Comparison of ENCODE assay signal across 17 cellular contexts in genomic region chr10:100886099-100886498, GRCh38. TPM values are rescaled to one million over a fixed set of nuclear protein-coding genes. Genes with fewer than 3 reads are reported as not detected.
DNase-seq lines count a peak whose midpoint lies in the region; ATAC-seq and TF ChIP-seq lines count a peak whose summit lies in the region.
"Had no signal": no experiment of that assay in that cellular context is flagged by ENCODE, and none has a peak within 500 bp of the region (broad histone marks: within the 10 kb centered on the region; RNA-seq: fewer than 3 reads in every experiment).

No MANE protein-coding gene starts in this region.

- peak overlapping the region; percentile 91 to 97 (median 94) for H3K27ac Mint-ChIP-seq in nephron
- no peak overlapping the region for H3K27ac Mint-ChIP-seq in Calu3 (ENCODE audit: unreplicated experiment)
- no peak overlapping the region for H3K27ac Mint-ChIP-seq in type B pancreatic cell

- H3K4me3 ChIP-seq in left ventricle myocardium inferior = no peak overlapping the region
- H3K4me3 ChIP-seq in heart left ventricle = no peak overlapping the region
- no peak overlapping the region for H3K4me3 ChIP-seq in uterus
- H3K4me3 ChIP-seq: A549 had no signal

- WGBS in heart left ventricle, 4 donors = 94 to 96% (median 94%) methylated on average over 3 of the region's 3 CpGs

- H3K27ac ChIP-seq in left ventricle myocardium inferior (replicated peaks) = peak overlapping the region; percentile 73
- H3K27ac ChIP-seq in heart left ventricle = peak overlapping the region in 6 of 12 donors; percentile 27 to 69 (median 61)
- H3K27ac ChIP-seq in epithelial cell of prostate = no peak overlapping the region
- peak overlapping the region; percentile 82 to 91 for H3K27ac ChIP-seq in uterus
- H3K27ac ChIP-seq: A549, C4-2B, HL-60 had no signal

- DNase-seq in left ventricle myocardium inferior (no peak), heart left ventricle (no peak), epithelial cell of prostate (ENCODE audit: low read depth, low spot score) (peak; percentile 43), uterus (peak in 1 of 2 donors; percentile 52), NOMO-1 treated with dmso at 0.1 percent for 144 hours (lab: John Stamatoyannopoulos, UW; ENCODE audit: unreplicated experiment) (no peak), Calu3 (no peak), type B pancreatic cell (ENCODE audit: extremely low spot score, unreplicated experiment) (no peak)
- DNase-seq: MV-4-11, NCI-H1417 treated with DMSO at 0.1 percent for 48 hours, NCI-H2029, NCI-H2171, NCI-H446, NCI-H69 had no signal

- H3K4me3 Mint-ChIP-seq in nephron (peak overlapping the region in 1 of 3 experiments; percentile 52), Calu3 (ENCODE audit: low read depth, unreplicated experiment) (no peak overlapping the region), type B pancreatic cell (no peak overlapping the region)

- intact Hi-C loops in left ventricle myocardium inferior (cut with micrococcal nuclease) = no loop called here
- intact Hi-C loops in heart left ventricle (cut with DNase I) = loop anchor here in 1 of 10 donors (5.0 kb wide), 1 partner anchor 544 kb away; no protein-coding TSS in a partner anchor
- intact Hi-C loops in uterus (cut with DNase I; ENCODE audit: low total_unique reads) = no loop called here
- intact Hi-C loops in Calu3 (cut with micrococcal nuclease; ENCODE audit: unreplicated experiment) = no loop called here

- ATAC-seq in heart left ventricle = no peak
- ATAC-seq: A549 had no signal

- TF ChIP-seq CTCF in left ventricle myocardium inferior (IDR thresholded peaks at IDR 0.05; ENCODE audit: borderline replicate concordance) = no peak
- no peak for TF ChIP-seq CTCF in heart left ventricle (IDR thresholded peaks at IDR 0.05)
- no peak for TF ChIP-seq CTCF in nephron (IDR thresholded peaks at IDR 0.05; ENCODE audit: unreplicated experiment in 3 of 3)
- no peak for TF ChIP-seq CTCF in uterus (IDR thresholded peaks at IDR 0.05)
- no peak for TF ChIP-seq CTCF in Calu3 (IDR thresholded peaks at IDR 0.05; ENCODE audit: unreplicated experiment)
- TF ChIP-seq CTCF in type B pancreatic cell (conservative IDR thresholded peaks at IDR 0.05) = no peak

- H3K4me1 Mint-ChIP-seq in nephron = peaks cover 88% of the 10 kb centered on the region
- no peaks in the 10 kb centered on the region for H3K4me1 Mint-ChIP-seq in Calu3 (ENCODE audit: low read depth, unreplicated experiment)
- peaks cover 54% of the 10 kb centered on the region for H3K4me1 Mint-ChIP-seq in type B pancreatic cell (ENCODE audit: unreplicated experiment)

- peaks cover 23% of the 10 kb centered on the region for H3K4me1 ChIP-seq in left ventricle myocardium inferior
- peaks cover 0 to 25% (median 0%) of the 10 kb centered on the region in 12 donors for H3K4me1 ChIP-seq in heart left ventricle
- H3K4me1 ChIP-seq in uterus = peaks cover 4 to 12% of the 10 kb centered on the region in 2 donors

- no peaks in the 10 kb centered on the region for H3K9me3 ChIP-seq in left ventricle myocardium inferior (replicated peaks)
- H3K9me3 ChIP-seq in heart left ventricle = no peaks in the 10 kb centered on the region
- H3K9me3 ChIP-seq in uterus = no peaks in the 10 kb centered on the region
- H3K9me3 ChIP-seq: A549 had no signal

- TF ChIP-seq POLR2A in heart left ventricle (IDR thresholded peaks at IDR 0.05) (no peak), uterus (IDR thresholded peaks at IDR 0.05) (no peak)

- H3K36me3 ChIP-seq in left ventricle myocardium inferior (no peaks in the 10 kb centered on the region), heart left ventricle (no peaks in the 10 kb centered on the region), uterus (no peaks in the 10 kb centered on the region)

- H3K27me3 ChIP-seq in left ventricle myocardium inferior (ENCODE audit: low read depth) (peaks cover 45% of the 10 kb centered on the region), heart left ventricle (peaks cover 0 to 23% (median 4%) of the 10 kb centered on the region in 9 donors), uterus (no peaks in the 10 kb centered on the region)

- no TSS peak for BruUV-seq in Calu3 (replicated peaks; lab: Mats Ljungman, UMichigan)

- CTCF ChIA-PET in Calu3 (lab: Charles Lee) = no interaction called here

- H3K36me3 Mint-ChIP-seq in nephron (ENCODE audit: low read depth) (no peaks in the 10 kb centered on the region), Calu3 (ENCODE audit: insufficient read depth, unreplicated experiment) (no peaks in the 10 kb centered on the region), type B pancreatic cell (no peaks in the 10 kb centered on the region)

- H3K27me3 Mint-ChIP-seq in nephron (ENCODE audit: low read depth) (no peaks in the 10 kb centered on the region), Calu3 (ENCODE audit: unreplicated experiment) (peaks cover 68% of the 10 kb centered on the region), type B pancreatic cell (peaks cover 45% of the 10 kb centered on the region)

- H3K9me3 Mint-ChIP-seq in nephron (no peaks in the 10 kb centered on the region), Calu3 (ENCODE audit: low read depth, unreplicated experiment) (no peaks in the 10 kb centered on the region), type B pancreatic cell (no peaks in the 10 kb centered on the region)

RNA-seq across cellular contexts. Expression of gene SLF2, which starts 26.7 kb away (rescaled TPM):
- total RNA-seq in left ventricle myocardium inferior = 16.4 TPM
- 10 to 100 TPM in 8 of 9 donors, 1 to 10 TPM in 1; 9.2 to 26.9 (median 17.9) TPM for total RNA-seq in heart left ventricle
- polyA plus RNA-seq in heart left ventricle = 10 to 100 TPM in 1 of 2 donors, 1 to 10 TPM in 1; 7.5 to 11.0 TPM
- 100 to 1,000 TPM in 1 of 4 donors, 10 to 100 TPM in 3; 27.9 to 102 (median 59.9) TPM for total RNA-seq in uterus
- total RNA-seq in Calu3 (2022) = 17.6 and 18.3 TPM in 2 replicates
- total RNA-seq in type B pancreatic cell (ENCODE audit: low replicate concordance) = 22.0 and 46.1 TPM in 2 replicates

Comparison
In these comparisons a context has a peak if more than half of its experiments do, and no peak if none do; other contexts are left out.
1. H3K27ac Mint-ChIP-seq: peak in nephron (3 of 3); none in Calu3 (single experiment) and type B pancreatic cell (single experiment).